23 cellular contexts compared by ENCODE assay signal in the genomic region with DNA sequence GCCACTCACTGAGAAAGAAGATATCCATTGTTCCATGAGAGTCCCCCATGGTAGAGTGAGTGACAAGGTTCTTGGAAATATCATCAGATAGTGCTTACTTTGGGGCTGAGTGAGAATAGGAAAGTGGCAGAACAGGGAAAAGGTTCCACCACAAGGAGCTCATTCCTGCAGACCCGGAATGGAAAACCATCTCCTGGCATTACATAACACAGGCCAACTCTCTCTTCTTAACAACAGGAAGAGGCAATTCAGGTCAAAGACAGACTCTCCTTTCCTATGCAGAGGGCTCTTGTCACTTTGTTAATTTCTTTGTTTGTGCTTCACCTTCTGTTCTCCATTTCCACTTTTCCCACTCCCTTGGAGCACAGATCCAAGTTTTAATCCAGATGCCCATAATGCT.
"Had no signal": no experiment of that assay in that cellular context is flagged by ENCODE, and none has a peak within 500 bp of the region (broad histone marks: within the 10 kb centered on the region; RNA-seq: fewer than 3 reads in every experiment).

No MANE protein-coding gene starts in this region.

- H3K36me3 ChIP-seq: left ventricle myocardium inferior, lower lobe of right lung, pancreas, stomach had no signal

- ATAC-seq: left cardiac atrium; lower lobe of right lung; natural killer cell treated with Interleukin-12 subunit alpha and Interleukin-12 subunit beta and Interleukin-15 and Interleukin-18, amount 100 ng/mL, for 72 hours; pancreas; right cardiac atrium had no signal

- H3K4me1 ChIP-seq: left ventricle myocardium inferior, lower lobe of right lung, pancreas had no signal

- H3K4me1 Mint-ChIP-seq: memory B cell, mesothelial cell of epicardium had no signal

- H3K4me3 Mint-ChIP-seq: memory B cell; mesothelial cell of epicardium; natural killer cell treated with Interleukin-12 subunit alpha and Interleukin-12 subunit beta and Interleukin-15 and Interleukin-18, amount 100 ng/mL, for 72 hours had no signal

- H3K9me3 ChIP-seq: left ventricle myocardium inferior, lower lobe of right lung, pancreas, stomach had no signal

- DNase-seq: cortex of kidney; dorsolateral prefrontal cortex; effector CD8-positive, alpha-beta T cell; foreskin melanocyte; head of caudate nucleus; kidney; left cardiac atrium; left ventricle myocardium inferior; lower lobe of right lung; occipital lobe; pancreas; right cardiac atrium; small intestine; stimulated activated CD4-positive, alpha-beta T cell treated with anti-CD3 and anti-CD28 coated beads, Interleukin-12 subunit alpha, Interleukin-12 subunit beta, amount 100 ng/mL, for 4 hours; stimulated activated naive CD4-positive, alpha-beta T cell; stomach; substantia nigra; trophoblast cell had no signal

- H3K27me3 ChIP-seq: dorsolateral prefrontal cortex, pancreas had no signal

- H3K4me3 ChIP-seq: dorsolateral prefrontal cortex, hepatocyte, left ventricle myocardium inferior, lower lobe of right lung, pancreas, stomach had no signal

- H3K27ac Mint-ChIP-seq: memory B cell; mesothelial cell of epicardium; natural killer cell treated with Interleukin-12 subunit alpha and Interleukin-12 subunit beta and Interleukin-15 and Interleukin-18, amount 100 ng/mL, for 72 hours; progenitor cell of endocrine pancreas had no signal

- H3K27ac ChIP-seq: hepatocyte, left ventricle myocardium inferior, lower lobe of right lung, pancreas, stomach had no signal

- H3K36me3 Mint-ChIP-seq: memory B cell; mesothelial cell of epicardium; natural killer cell treated with Interleukin-12 subunit alpha and Interleukin-12 subunit beta and Interleukin-15 and Interleukin-18, amount 100 ng/mL, for 72 hours had no signal
